In genomic region chr2:235505210-235505741, GRCh38 we compare ENCODE assay signal across 1 cellular context.
A peak's percentile ranks its signal among the peaks of the same experiment; 100 is the strongest.
TF ChIP-seq lines count a peak whose summit lies in the region.

No MANE protein-coding gene starts in this region.

TF ChIP-seq in K562, 482 proteins besides CTCF, POLR2A, EP300 and RAD21 (continued from another document):
- TF ChIP-seq HBP1 (CRISPR knock-in tag; IDR thresholded peaks at IDR 0.05) (no peak), NCOA2 (IDR thresholded peaks at IDR 0.05; ENCODE audit: partially characterized antibody in 2 of 2) (no peak), ZBTB2 (IDR thresholded peaks at IDR 0.05) (0 out of 2 replicates have a peak, but pooled peaks have one; percentile 20), MAX (CRISPR knock-in tag; IDR thresholded peaks at IDR 0.05) (no peak), RFX5 (IDR thresholded peaks at IDR 0.05; ENCODE audit: low read depth, low read length) (no peak), SPI1 (IDR thresholded peaks at IDR 0.05; ENCODE audit: borderline replicate concordance, low read depth, low read length) (0 out of 2 replicates have a peak, but pooled peaks have one; percentile 9)
